12 cellular contexts compared by ENCODE assay signal in the genomic region with DNA sequence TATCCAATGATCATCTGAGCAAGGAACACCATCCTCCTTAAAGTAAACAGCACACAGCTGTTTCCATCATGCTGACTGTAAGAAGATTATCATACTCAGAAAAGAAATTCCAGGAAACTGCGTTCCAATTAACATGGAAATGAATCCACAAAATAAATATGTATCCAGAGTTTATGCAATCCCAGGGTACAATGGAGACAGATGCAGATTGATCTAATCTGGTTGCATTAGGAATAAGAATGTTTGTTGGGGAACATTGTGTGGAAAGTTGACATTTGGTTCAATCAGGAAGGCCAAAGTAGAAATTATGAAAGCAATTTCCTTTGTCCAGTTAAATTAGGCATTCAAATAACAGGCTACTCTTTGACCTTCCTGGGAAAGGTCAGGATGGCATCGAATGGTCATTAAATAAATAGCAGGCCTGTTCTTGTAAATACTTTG.
DNase-seq lines count a peak whose midpoint lies in the region; ATAC-seq and TF ChIP-seq lines count a peak whose summit lies in the region.
"Had no signal": no experiment of that assay in that cellular context is flagged by ENCODE, and none has a peak within 500 bp of the region (broad histone marks: within the 10 kb centered on the region; RNA-seq: fewer than 3 reads in every experiment).

No MANE protein-coding gene starts in this region.

- ATAC-seq in activated T-cell treated with anti-CD3 and anti-CD28 coated beads, Interleukin-2, amount 50 U/mL, for 72 hours (replicated peaks in 1 of 2), result no peak
- no peak for ATAC-seq in activated B cell treated with CpG ODN at 0.5 μM for 24 hours (ENCODE audit: low read depth)
- ATAC-seq in upper lobe of right lung, result peak; percentile 28
- ATAC-seq in HG03442 (IDR thresholded peaks at IDR 0.05; ENCODE audit: unreplicated experiment), result no peak

- H3K4me3 Mint-ChIP-seq in activated T-cell treated with anti-CD3 and anti-CD28 coated beads, Interleukin-2, amount 50 U/mL, for 72 hours, result peak overlapping the region in 1 of 2 donors; percentile 40
- peak overlapping the region; percentile 64 for H3K4me3 Mint-ChIP-seq in activated B cell treated with CpG ODN at 0.5 μM for 24 hours

- H3K4me1 ChIP-seq in left ventricle myocardium inferior (peaks cover 15% of the 10 kb centered on the region), upper lobe of right lung (no peaks in the 10 kb centered on the region)

- no peaks in the 10 kb centered on the region for H3K27me3 ChIP-seq in left ventricle myocardium inferior (ENCODE audit: low read depth)
- H3K27me3 ChIP-seq in upper lobe of right lung, result no peaks in the 10 kb centered on the region

- TF ChIP-seq CTCF in activated B cell treated with CpG ODN at 0.5 μM for 24 hours (IDR thresholded peaks at IDR 0.05) (no peak), left ventricle myocardium inferior (IDR thresholded peaks at IDR 0.05; ENCODE audit: borderline replicate concordance) (no peak), upper lobe of right lung (IDR thresholded peaks at IDR 0.05) (no peak)

- no peaks in the 10 kb centered on the region for H3K9me3 ChIP-seq in left ventricle myocardium inferior (replicated peaks)
- no peaks in the 10 kb centered on the region for H3K9me3 ChIP-seq in upper lobe of right lung

- POLR2A ChIA-PET in activated B cell treated with CpG ODN at 0.5 μM for 24 hours (lab: Charles Lee), result interaction anchor here (1.7 to 2.4 kb wide), 2 partner anchors 39 to 44 kb away, joined by 10 to 11 read pairs; no protein-coding TSS in a partner anchor

- peaks cover under 1% of the 10 kb centered on the region in 2 donors for H3K9me3 Mint-ChIP-seq in activated T-cell treated with anti-CD3 and anti-CD28 coated beads, Interleukin-2, amount 50 U/mL, for 72 hours
- H3K9me3 Mint-ChIP-seq in activated B cell treated with CpG ODN at 0.5 μM for 24 hours, result peaks cover under 1% of the 10 kb centered on the region

- peak overlapping the region; percentile 34 for H3K27ac Mint-ChIP-seq in activated T-cell treated with anti-CD3 and anti-CD28 coated beads, Interleukin-2, amount 50 U/mL, for 72 hours
- H3K27ac Mint-ChIP-seq in activated B cell treated with CpG ODN at 0.5 μM for 24 hours, result peak overlapping the region; percentile 83

- no peaks in the 10 kb centered on the region for H3K27me3 Mint-ChIP-seq in activated T-cell treated with anti-CD3 and anti-CD28 coated beads, Interleukin-2, amount 50 U/mL, for 72 hours (ENCODE audit: low read depth)
- no peaks in the 10 kb centered on the region for H3K27me3 Mint-ChIP-seq in activated B cell treated with CpG ODN at 0.5 μM for 24 hours

- DNase-seq in activated T-cell treated with anti-CD3 and anti-CD28 coated beads, Interleukin-2, amount 50 U/mL, for 72 hours, result no peak
- no peak for DNase-seq in activated T-cell treated with anti-CD3 and anti-CD28 coated beads for 4 hours
- DNase-seq in activated B cell treated with CpG ODN at 0.5 μM for 24 hours, result no peak
- DNase-seq in left ventricle myocardium inferior, result no peak
- DNase-seq in upper lobe of right lung, result no peak
- DNase-seq in stimulated activated CD4-positive, alpha-beta T cell treated with anti-CD3 and anti-CD28 coated beads, Interleukin-2, amount 100 ng/mL, for 48 hours, result no peak
- no peak for DNase-seq in germinal center (ENCODE audit: low spot score)
- DNase-seq: activated CD4-positive, alpha-beta T cell treated with anti-CD3 and anti-CD28 coated beads, Interleukin-2, amount 50 U/mL, for 48 hours; activated naive CD4-positive, alpha-beta T cell treated with anti-CD3 and anti-CD28 coated beads, Interleukin-2, amount 50 U/mL, for 16 hours; islet precursor cell; NCI-H1694 treated with DMSO at 0.1 percent for 48 hours had no signal

- H3K36me3 Mint-ChIP-seq in activated T-cell treated with anti-CD3 and anti-CD28 coated beads, Interleukin-2, amount 50 U/mL, for 72 hours (ENCODE audit: insufficient read depth in 2 of 2), result peaks cover 0 to 4% of the 10 kb centered on the region in 2 donors
- no peaks in the 10 kb centered on the region for H3K36me3 Mint-ChIP-seq in activated B cell treated with CpG ODN at 0.5 μM for 24 hours (ENCODE audit: low read depth)

- peaks cover 24% of the 10 kb centered on the region for H3K4me1 Mint-ChIP-seq in activated T-cell treated with anti-CD3 and anti-CD28 coated beads, Interleukin-2, amount 50 U/mL, for 72 hours (ENCODE audit: low read depth)
- peaks cover 69% of the 10 kb centered on the region for H3K4me1 Mint-ChIP-seq in activated B cell treated with CpG ODN at 0.5 μM for 24 hours

- H3K36me3 ChIP-seq in left ventricle myocardium inferior (no peaks in the 10 kb centered on the region), upper lobe of right lung (no peaks in the 10 kb centered on the region)

- peak overlapping the region; percentile 79 for H3K27ac ChIP-seq in left ventricle myocardium inferior (replicated peaks)
- peak overlapping the region; percentile 71 for H3K27ac ChIP-seq in upper lobe of right lung

- intact Hi-C loops in activated B cell treated with CpG ODN at 0.5 μM for 24 hours (cut with micrococcal nuclease) (loop anchor here (2.0 kb wide), 1 partner anchor 20 kb away; no protein-coding TSS in a partner anchor), left ventricle myocardium inferior (cut with micrococcal nuclease) (no loop called here), upper lobe of right lung (cut with DNase I) (no loop called here)

- CTCF ChIA-PET in activated B cell treated with CpG ODN at 0.5 μM for 24 hours (lab: Charles Lee), result interaction anchor here (1.2 kb wide), 1 partner anchor 81 kb away, joined by 3 read pairs; no protein-coding TSS in a partner anchor

- no peak overlapping the region for H3K4me3 ChIP-seq in left ventricle myocardium inferior
- no peak overlapping the region for H3K4me3 ChIP-seq in upper lobe of right lung
